Comparison of ENCODE assay signal across 8 cellular contexts in genomic region chr3:38137615-38138346, GRCh38. TPM values are rescaled to one million over a fixed set of nuclear protein-coding genes. Genes with fewer than 3 reads are reported as not detected.
DNase-seq lines count a peak whose midpoint lies in the region; ATAC-seq, FAIRE-seq and TF ChIP-seq lines count a peak whose summit lies in the region.

No MANE protein-coding gene starts in this region.

- DNase-seq in GM12865 (ENCODE audit: low read depth): peak; percentile 63
- DNase-seq in NCI-H345 treated with DMSO at 0.1 percent for 48 hours (lab: John Stamatoyannopoulos, UW; ENCODE audit: unreplicated experiment): peak; percentile 63
- DNase-seq in GM12878 (ENCODE audit: low read depth, low spot score): no peak
- DNase-seq in left lung: peak in 1 of 2 donors; percentile 53
- no peak for DNase-seq in SKM-1 treated with dmso at 0.1 percent for 144 hours (lab: John Stamatoyannopoulos, UW; ENCODE audit: unreplicated experiment)

- no peaks in the 10 kb centered on the region for H4K20me1 ChIP-seq in GM12878 (ENCODE audit: control insufficient read depth, insufficient read depth)

- WGBS in GM12878 (ENCODE audit: insufficient coverage, insufficient replicate concordance, low lambda C conversion rate, missing lambda C conversion rate): 2% methylated on average over 19 of the region's 22 CpGs

- POLR2A ChIA-PET in GM12878 (lab: Charles Lee): interaction anchor here (1.0 to 8.8 kb wide), 17 partner anchors 10 to 363 kb away, joined by 3 to 146 read pairs (median 5); partner anchors contain the start of genes OXSR1 and XYLB

- peak overlapping the region; percentile 92 for H3K4me3 ChIP-seq in GM12865 (ENCODE audit: low read depth, low read length)
- peak overlapping the region; percentile 98 for H3K4me3 ChIP-seq in GM12878
- H3K4me3 ChIP-seq in left lung: peak overlapping the region; percentile 89 to 97
- H3K4me3 ChIP-seq in stomach smooth muscle (ENCODE audit: low read length in 2 of 2): peak overlapping the region; percentile 42 to 96

- H3K4me2 ChIP-seq in GM12878 (ENCODE audit: control insufficient read depth, insufficient read depth): peak overlapping the region; percentile 100

- in situ Hi-C loops in GM12878 (cut with MboI): no loop called here

- H3K79me2 ChIP-seq in GM12878 (ENCODE audit: control insufficient read depth, insufficient read depth, low read length): peaks cover 66% of the 10 kb centered on the region

- RAD21 ChIA-PET in GM12878 (lab: Charles Lee; ENCODE audit: unreplicated experiment): interaction anchor here (0.6 to 5.0 kb wide), 10 partner anchors 20 to 209 kb away, joined by 3 to 62 read pairs (median 4); partner anchors contain the start of genes OXSR1, SLC22A14 and XYLB

- intact Hi-C loops in GM12878 (cut with micrococcal nuclease; ENCODE audit: unreplicated experiment) (loop anchor here (1.0 to 5.0 kb wide), 2 partner anchors 28 to 75 kb away; partner anchors contain the start of gene OXSR1), left lung (cut with DNase I) (loop anchor here in 1 of 2 donors (10.0 kb wide), 1 partner anchor 87 kb away; no protein-coding TSS in a partner anchor)

- no peak for TF ChIP-seq RAD21 in GM12878 (IDR thresholded peaks at IDR 0.05; ENCODE audit: insufficient read depth, low read depth, low read length)

- no peak for FAIRE-seq in GM12878 (lab: Jason Lieb, UNC)

- H3K4me1 ChIP-seq in GM12878 (ENCODE audit: control insufficient read depth, insufficient read depth, low read length) (peaks cover 25% of the 10 kb centered on the region), left lung (peaks cover 34 to 63% of the 10 kb centered on the region in 2 donors), stomach smooth muscle (ENCODE audit: control insufficient read depth, insufficient read depth, low read length) (peaks cover 39% of the 10 kb centered on the region)

- SMC1A ChIA-PET in GM12878 (lab: Charles Lee; ENCODE audit: uncharacterized antibody, unreplicated experiment): interaction anchor here (0.8 to 8.2 kb wide), 14 partner anchors 17 to 333 kb away, joined by 3 to 92 read pairs (median 3); partner anchors contain the start of genes OXSR1 and XYLB

- H3K9ac ChIP-seq in GM12878 (ENCODE audit: control insufficient read depth, insufficient read depth, low read length): peak overlapping the region; percentile 94
- H3K9ac ChIP-seq in stomach smooth muscle (ENCODE audit: low read length in 2 of 2): peak overlapping the region; percentile 72 to 86

- no peak for TF ChIP-seq EP300 in GM12878 (IDR thresholded peaks at IDR 0.05; ENCODE audit: borderline replicate concordance in 1 of 2, control insufficient read depth in 1 of 2, low read depth in 2 of 2, low read length in 2 of 2)

- no peak for TF ChIP-seq CTCF in GM12865 (IDR thresholded peaks at IDR 0.05; ENCODE audit: insufficient read depth, low read depth, low read length, missing control alignments)
- no peak for TF ChIP-seq CTCF in GM12878 (IDR thresholded peaks at IDR 0.05 in 2 of 3, conservative IDR thresholded peaks at IDR 0.05 in 1 of 3; ENCODE audit: control insufficient read depth in 2 of 3, extremely low read depth in 1 of 3, insufficient read depth in 1 of 3, low read depth in 3 of 3, low read length in 3 of 3)
- no peak for TF ChIP-seq CTCF in left lung (IDR thresholded peaks at IDR 0.05)

- no peak; the same call in 1 of the 2 replicates for TF ChIP-seq POLR2A in GM12878 (IDR thresholded peaks at IDR 0.05; ENCODE audit: low read depth, low read length)

- H2AFZ ChIP-seq in GM12878 (ENCODE audit: control insufficient read depth, low read depth, low read length): peak overlapping the region; percentile 72

- CTCF ChIA-PET in GM12878 (lab: Yijun Ruan, JAX): interaction anchor here (0.8 to 8.2 kb wide), 5 partner anchors 21 to 102 kb away, joined by 3 to 74 read pairs (median 4); partner anchors contain the start of gene OXSR1

- H3K9me3 ChIP-seq in GM12878 (replicated peaks; ENCODE audit: control insufficient read depth, insufficient read depth, low read length) (no peaks in the 10 kb centered on the region; the same call in 2 of the 3 replicates), left lung (no peaks in the 10 kb centered on the region), stomach smooth muscle (ENCODE audit: control insufficient read depth in 2 of 2, low read length in 2 of 2) (no peaks in the 10 kb centered on the region)

- ATAC-seq in GM12878 (peak; percentile 42), left lung (peak; percentile 5), GM21737 (IDR thresholded peaks at IDR 0.05; ENCODE audit: unreplicated experiment) (no peak), HG02571 (IDR thresholded peaks at IDR 0.05; ENCODE audit: unreplicated experiment) (no peak)

- H3K27ac ChIP-seq in GM12878 (ENCODE audit: control insufficient read depth, insufficient read depth) (peak overlapping the region; percentile 99), left lung (peak overlapping the region; percentile 96 to 98), stomach smooth muscle (ENCODE audit: low read length) (peak overlapping the region; percentile 94)

- H3K36me3 ChIP-seq in GM12878 (ENCODE audit: control insufficient read depth in 2 of 2, insufficient read depth in 2 of 2, low read length in 1 of 2) (peaks cover 0 to 21% of the 10 kb centered on the region in 2 experiments; a peak in 2 of 4 replicates), left lung (peaks cover 0 to 42% of the 10 kb centered on the region in 2 donors), stomach smooth muscle (ENCODE audit: control insufficient read depth in 2 of 2, insufficient read depth in 2 of 2, low read length in 2 of 2) (peaks cover 20 to 26% of the 10 kb centered on the region in 2 donors)

- BruUV-seq in GM12878 (replicated peaks; lab: Mats Ljungman, UMichigan): TSS peak; percentile 77

- H3K27me3 ChIP-seq in GM12878 (replicated peaks in 1 of 2; ENCODE audit: control insufficient read depth in 2 of 2, insufficient read depth in 2 of 2, low read length in 1 of 2): no peaks in the 10 kb centered on the region
- H3K27me3 ChIP-seq in left lung: no peaks in the 10 kb centered on the region
- H3K27me3 ChIP-seq in stomach smooth muscle (ENCODE audit: control insufficient read depth in 1 of 2, insufficient read depth in 2 of 2, low read length in 2 of 2): no peaks in the 10 kb centered on the region

RNA-seq across cellular contexts. Expression of gene MYD88, which starts 0.7 kb away (rescaled TPM):
- 12.8 and 14.6 TPM in 2 replicates for total RNA-seq in GM12878 (2013; cell fraction: nucleolus; rRNA removed)
- total RNA-seq in GM12878 (2014; rRNA removed) (28.7 and 38.6 TPM in 2 replicates), GM12878 (2014; rRNA removed; fragmentation: Illumina TruSeq; extraction: Trizol) (5.5 and 6.2 TPM in 2 replicates), GM12878 (2021) (65.6 and 67.7 TPM in 2 replicates), left lung (10 to 100 TPM; 51.5 to 97.4 TPM)
- 37.6 TPM for polyA plus RNA-seq in GM12878 (2011; ENCODE audit: low read depth)
- polyA plus RNA-seq in GM12878 (2011; rRNA removed) (41.6 and 61.7 TPM in 2 replicates), GM12878 (2014; fragmentation: Illumina TruSeq; extraction: Trizol) (83.0 and 84.8 TPM in 2 replicates), GM12878 (2014; fragmentation: Nextera tagmentation; extraction: Ambion mirVana) (10 to 100 TPM; 37.6 to 82.0 TPM), GM12878 (2014; rRNA removed) (80.2 and 96.7 TPM in 2 replicates), GM12878 (2016; fragmentation: Nextera tagmentation; extraction: Ambion mirVana) (10 to 100 TPM; 69.4 to 83.4 TPM)
- polyA plus RNA-seq in GM12878 (2011; cell fraction: cytosol; rRNA removed): 93.6 and 108 TPM in 2 replicates
- polyA plus RNA-seq in GM12878 (2011; cell fraction: nucleus; rRNA removed): 83.5 and 84.2 TPM in 2 replicates
- polyA plus RNA-seq in GM12878 (2012): 39.3 and 44.4 TPM in 2 replicates
- 82.8 and 102 TPM in 2 replicates for polyA minus RNA-seq in GM12878 (2011; rRNA and poly(A)+ RNA removed)
- 29.2 and 32.2 TPM in 2 replicates for polyA minus RNA-seq in GM12878 (2011; cell fraction: cytosol; rRNA and poly(A)+ RNA removed)
- polyA minus RNA-seq in GM12878 (2011; cell fraction: nucleus; rRNA and poly(A)+ RNA removed): 38.7 and 48.3 TPM in 2 replicates

RNA-seq across cellular contexts. Expression of gene ACAA1, which starts 0.9 kb away (rescaled TPM):
- total RNA-seq in GM12878 (2013; cell fraction: nucleolus; rRNA removed): 37.3 and 41.0 TPM in 2 replicates
- total RNA-seq in GM12878 (2014; rRNA removed) (41.9 and 56.5 TPM in 2 replicates), GM12878 (2014; rRNA removed; fragmentation: Illumina TruSeq; extraction: Trizol) (41.0 and 43.3 TPM in 2 replicates), GM12878 (2021) (65.6 and 68.1 TPM in 2 replicates), left lung (100 to 1,000 TPM in 1 of 2 donors, 10 to 100 TPM in 1; 97.5 to 106 TPM)
- 24.5 TPM for polyA plus RNA-seq in GM12878 (2011; ENCODE audit: low read depth)
- polyA plus RNA-seq in GM12878 (2011; rRNA removed) (54.9 and 85.4 TPM in 2 replicates), GM12878 (2014; fragmentation: Illumina TruSeq; extraction: Trizol) (24.5 and 51.5 TPM in 2 replicates), GM12878 (2014; fragmentation: Nextera tagmentation; extraction: Ambion mirVana) (10 to 100 TPM in 1 of 2 experiments, 1 to 10 TPM in 1; 5.7 to 12.6 TPM), GM12878 (2014; rRNA removed) (79.2 and 90.2 TPM in 2 replicates), GM12878 (2016; fragmentation: Nextera tagmentation; extraction: Ambion mirVana) (10 to 100 TPM; 64.8 to 75.1 TPM)
- 80.7 and 120 TPM in 2 replicates for polyA plus RNA-seq in GM12878 (2011; cell fraction: cytosol; rRNA removed)
- 330 and 337 TPM in 2 replicates for polyA plus RNA-seq in GM12878 (2011; cell fraction: nucleus; rRNA removed)
- 49.4 and 50.7 TPM in 2 replicates for polyA plus RNA-seq in GM12878 (2012)
- polyA minus RNA-seq in GM12878 (2011; rRNA and poly(A)+ RNA removed): 73.1 and 103 TPM in 2 replicates
- 21.1 and 21.5 TPM in 2 replicates for polyA minus RNA-seq in GM12878 (2011; cell fraction: cytosol; rRNA and poly(A)+ RNA removed)
- 90.7 and 132 TPM in 2 replicates for polyA minus RNA-seq in GM12878 (2011; cell fraction: nucleus; rRNA and poly(A)+ RNA removed)

RNA-seq across cellular contexts. Expression of gene OXSR1, which starts 27.6 kb away (rescaled TPM):
- 74.1 and 78.0 TPM in 2 replicates for total RNA-seq in GM12878 (2013; cell fraction: nucleolus; rRNA removed)
- total RNA-seq in GM12878 (2014; rRNA removed) (34.7 and 37.1 TPM in 2 replicates), GM12878 (2014; rRNA removed; fragmentation: Illumina TruSeq; extraction: Trizol) (36.9 and 38.3 TPM in 2 replicates), GM12878 (2021) (45.2 and 48.0 TPM in 2 replicates), left lung (10 to 100 TPM; 26.4 to 35.6 TPM)
- polyA plus RNA-seq in GM12878 (2011; ENCODE audit: low read depth): 26.5 TPM
- polyA plus RNA-seq in GM12878 (2011; rRNA removed) (54.6 and 74.8 TPM in 2 replicates), GM12878 (2014; fragmentation: Illumina TruSeq; extraction: Trizol) (50.3 and 59.6 TPM in 2 replicates), GM12878 (2014; fragmentation: Nextera tagmentation; extraction: Ambion mirVana) (10 to 100 TPM; 12.4 to 16.9 TPM), GM12878 (2014; rRNA removed) (35.0 and 36.7 TPM in 2 replicates), GM12878 (2016; fragmentation: Nextera tagmentation; extraction: Ambion mirVana) (10 to 100 TPM; 18.0 to 18.8 TPM)
- polyA plus RNA-seq in GM12878 (2011; cell fraction: cytosol; rRNA removed): 27.8 and 35.0 TPM in 2 replicates
- polyA plus RNA-seq in GM12878 (2011; cell fraction: nucleus; rRNA removed): 41.7 and 47.3 TPM in 2 replicates
- 28.8 and 37.7 TPM in 2 replicates for polyA plus RNA-seq in GM12878 (2012)
- 41.5 and 45.9 TPM in 2 replicates for polyA minus RNA-seq in GM12878 (2011; rRNA and poly(A)+ RNA removed)
- 15.1 and 23.0 TPM in 2 replicates for polyA minus RNA-seq in GM12878 (2011; cell fraction: cytosol; rRNA and poly(A)+ RNA removed)
- 26.2 and 34.1 TPM in 2 replicates for polyA minus RNA-seq in GM12878 (2011; cell fraction: nucleus; rRNA and poly(A)+ RNA removed)

Comparison
In these comparisons a context has a peak if more than half of its experiments do, and no peak if none do; other contexts are left out.
1. DNase-seq: peak in GM12865 (single experiment) and NCI-H345 treated with DMSO at 0.1 percent for 48 hours (single experiment); none in GM12878 (single experiment) and SKM-1 treated with dmso at 0.1 percent for 144 hours (single experiment).
2. ATAC-seq: peak in GM12878 (single experiment) and left lung (single experiment); none in GM21737 (single experiment) and HG02571 (single experiment).
3. Peak in every context shown above with its lines, with median percentiles within 50 percentile points of each other: H3K4me3 ChIP-seq and H3K27ac ChIP-seq.